3 cellular contexts compared by ENCODE assay signal in the genomic region with DNA sequence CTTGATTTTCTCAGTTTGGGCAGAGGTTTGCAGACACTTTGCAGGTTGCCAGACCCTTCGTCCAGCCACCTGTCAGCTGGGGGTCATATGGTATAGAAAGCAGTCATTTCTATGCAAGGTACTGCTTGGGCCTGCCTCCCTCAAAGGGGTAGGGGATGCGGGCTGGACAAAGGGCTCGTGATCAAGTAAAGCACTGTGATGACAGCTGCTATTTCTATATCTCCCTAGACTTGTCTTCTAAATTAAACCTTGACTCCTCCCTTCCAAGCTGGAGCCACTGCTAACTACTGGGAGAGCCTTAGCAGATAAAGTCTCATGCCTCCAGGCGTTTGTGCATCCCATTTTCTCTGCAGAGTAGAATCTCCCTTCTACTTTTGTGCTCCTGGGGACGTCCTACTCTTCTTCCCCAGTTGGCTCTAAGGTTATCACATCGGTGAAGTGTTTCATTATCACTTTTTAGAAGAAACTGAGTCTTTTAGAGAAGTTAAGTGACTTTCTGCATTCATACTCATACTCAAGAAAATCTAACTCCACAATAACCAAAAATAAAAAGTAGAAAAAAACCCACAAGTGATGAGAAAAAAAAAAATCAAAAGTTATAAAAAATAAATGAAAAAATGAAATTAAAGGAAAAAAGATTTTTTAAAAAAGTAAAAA.
TF ChIP-seq lines count a peak whose summit lies in the region.

No MANE protein-coding gene starts in this region.

TF ChIP-seq in SK-N-SH, 30 proteins besides CTCF, POLR2A, EP300 and RAD21 (continued from another document):
- TF ChIP-seq, protein P1, sequence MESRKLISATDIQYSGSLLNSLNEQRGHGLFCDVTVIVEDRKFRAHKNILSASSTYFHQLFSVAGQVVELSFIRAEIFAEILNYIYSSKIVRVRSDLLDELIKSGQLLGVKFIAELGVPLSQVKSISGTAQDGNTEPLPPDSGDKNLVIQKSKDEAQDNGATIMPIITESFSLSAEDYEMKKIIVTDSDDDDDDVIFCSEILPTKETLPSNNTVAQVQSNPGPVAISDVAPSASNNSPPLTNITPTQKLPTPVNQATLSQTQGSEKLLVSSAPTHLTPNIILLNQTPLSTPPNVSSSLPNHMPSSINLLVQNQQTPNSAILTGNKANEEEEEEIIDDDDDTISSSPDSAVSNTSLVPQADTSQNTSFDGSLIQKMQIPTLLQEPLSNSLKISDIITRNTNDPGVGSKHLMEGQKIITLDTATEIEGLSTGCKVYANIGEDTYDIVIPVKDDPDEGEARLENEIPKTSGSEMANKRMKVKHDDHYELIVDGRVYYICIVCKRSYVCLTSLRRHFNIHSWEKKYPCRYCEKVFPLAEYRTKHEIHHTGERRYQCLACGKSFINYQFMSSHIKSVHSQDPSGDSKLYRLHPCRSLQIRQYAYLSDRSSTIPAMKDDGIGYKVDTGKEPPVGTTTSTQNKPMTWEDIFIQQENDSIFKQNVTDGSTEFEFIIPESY (IDR thresholded peaks at IDR 0.05; ENCODE audit: borderline replicate concordance, low read depth) = no peak
- no peak for TF ChIP-seq JUND (IDR thresholded peaks at IDR 0.05)
- no peak for TF ChIP-seq GABPA (IDR thresholded peaks at IDR 0.05; ENCODE audit: low read depth)
- no peak for TF ChIP-seq YY1 (IDR thresholded peaks at IDR 0.05; ENCODE audit: low read depth)
- no peak for TF ChIP-seq SMC3 (IDR thresholded peaks at IDR 0.05; ENCODE audit: low read depth, low read length)
TF ChIP-seq in SK-N-SH: peak in this region for 0.

TF ChIP-seq in SK-N-SH treated with all-trans-retinoic acid at 6 μM for 48 hours, 23 proteins besides CTCF, POLR2A, EP300 and RAD21 (continued from another document):
- TF ChIP-seq, protein P2, sequence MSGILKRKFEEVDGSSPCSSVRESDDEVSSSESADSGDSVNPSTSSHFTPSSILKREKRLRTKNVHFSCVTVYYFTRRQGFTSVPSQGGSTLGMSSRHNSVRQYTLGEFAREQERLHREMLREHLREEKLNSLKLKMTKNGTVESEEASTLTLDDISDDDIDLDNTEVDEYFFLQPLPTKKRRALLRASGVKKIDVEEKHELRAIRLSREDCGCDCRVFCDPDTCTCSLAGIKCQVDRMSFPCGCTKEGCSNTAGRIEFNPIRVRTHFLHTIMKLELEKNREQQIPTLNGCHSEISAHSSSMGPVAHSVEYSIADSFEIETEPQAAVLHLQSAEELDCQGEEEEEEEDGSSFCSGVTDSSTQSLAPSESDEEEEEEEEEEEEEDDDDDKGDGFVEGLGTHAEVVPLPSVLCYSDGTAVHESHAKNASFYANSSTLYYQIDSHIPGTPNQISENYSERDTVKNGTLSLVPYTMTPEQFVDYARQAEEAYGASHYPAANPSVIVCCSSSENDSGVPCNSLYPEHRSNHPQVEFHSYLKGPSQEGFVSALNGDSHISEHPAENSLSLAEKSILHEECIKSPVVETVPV (CRISPR knock-in tag; IDR thresholded peaks at IDR 0.05) = no peak
- TF ChIP-seq ZNF70 (CRISPR knock-in tag; IDR thresholded peaks at IDR 0.05) = no peak
- TF ChIP-seq, protein P3, sequence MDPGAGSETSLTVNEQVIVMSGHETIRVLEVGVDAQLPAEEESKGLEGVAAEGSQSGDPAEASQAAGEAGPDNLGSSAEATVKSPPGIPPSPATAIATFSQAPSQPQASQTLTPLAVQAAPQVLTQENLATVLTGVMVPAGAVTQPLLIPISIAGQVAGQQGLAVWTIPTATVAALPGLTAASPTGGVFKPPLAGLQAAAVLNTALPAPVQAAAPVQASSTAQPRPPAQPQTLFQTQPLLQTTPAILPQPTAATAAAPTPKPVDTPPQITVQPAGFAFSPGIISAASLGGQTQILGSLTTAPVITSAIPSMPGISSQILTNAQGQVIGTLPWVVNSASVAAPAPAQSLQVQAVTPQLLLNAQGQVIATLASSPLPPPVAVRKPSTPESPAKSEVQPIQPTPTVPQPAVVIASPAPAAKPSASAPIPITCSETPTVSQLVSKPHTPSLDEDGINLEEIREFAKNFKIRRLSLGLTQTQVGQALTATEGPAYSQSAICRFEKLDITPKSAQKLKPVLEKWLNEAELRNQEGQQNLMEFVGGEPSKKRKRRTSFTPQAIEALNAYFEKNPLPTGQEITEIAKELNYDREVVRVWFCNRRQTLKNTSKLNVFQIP (CRISPR knock-in tag; IDR thresholded peaks at IDR 0.05; ENCODE audit: borderline replicate concordance, low read depth) = no peak
- TF ChIP-seq ESRRG (CRISPR knock-in tag; IDR thresholded peaks at IDR 0.05) = no peak
- no peak for TF ChIP-seq GLIS3 (CRISPR knock-in tag; IDR thresholded peaks at IDR 0.05)
- no peak for TF ChIP-seq RARB (CRISPR knock-in tag; IDR thresholded peaks at IDR 0.05)
- TF ChIP-seq ZFP3 (CRISPR knock-in tag; IDR thresholded peaks at IDR 0.05) = no peak

TF ChIP-seq in WTC11, 78 proteins besides CTCF, POLR2A, EP300 and RAD21 (continued from another document):
- TF ChIP-seq, protein P4, sequence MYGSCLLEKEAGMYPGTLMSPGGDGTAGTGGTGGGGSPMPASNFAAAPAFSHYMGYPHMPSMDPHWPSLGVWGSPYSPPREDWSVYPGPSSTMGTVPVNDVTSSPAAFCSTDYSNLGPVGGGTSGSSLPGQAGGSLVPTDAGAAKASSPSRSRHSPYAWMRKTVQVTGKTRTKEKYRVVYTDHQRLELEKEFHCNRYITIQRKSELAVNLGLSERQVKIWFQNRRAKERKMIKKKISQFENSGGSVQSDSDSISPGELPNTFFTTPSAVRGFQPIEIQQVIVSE (CRISPR knock-in tag; IDR thresholded peaks at IDR 0.05; ENCODE audit: borderline replicate concordance) = no peak
- TF ChIP-seq IRF2 (CRISPR knock-in tag; IDR thresholded peaks at IDR 0.05; ENCODE audit: borderline replicate concordance, low read depth) = no peak
- TF ChIP-seq, protein P5, sequence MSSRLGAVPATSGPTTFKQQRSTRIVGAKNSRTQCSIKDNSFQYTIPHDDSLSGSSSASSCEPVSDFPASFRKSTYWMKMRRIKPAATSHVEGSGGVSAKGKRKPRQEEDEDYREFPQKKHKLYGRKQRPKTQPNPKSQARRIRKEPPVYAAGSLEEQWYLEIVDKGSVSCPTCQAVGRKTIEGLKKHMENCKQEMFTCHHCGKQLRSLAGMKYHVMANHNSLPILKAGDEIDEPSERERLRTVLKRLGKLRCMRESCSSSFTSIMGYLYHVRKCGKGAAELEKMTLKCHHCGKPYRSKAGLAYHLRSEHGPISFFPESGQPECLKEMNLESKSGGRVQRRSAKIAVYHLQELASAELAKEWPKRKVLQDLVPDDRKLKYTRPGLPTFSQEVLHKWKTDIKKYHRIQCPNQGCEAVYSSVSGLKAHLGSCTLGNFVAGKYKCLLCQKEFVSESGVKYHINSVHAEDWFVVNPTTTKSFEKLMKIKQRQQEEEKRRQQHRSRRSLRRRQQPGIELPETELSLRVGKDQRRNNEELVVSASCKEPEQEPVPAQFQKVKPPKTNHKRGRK (CRISPR knock-in tag; IDR thresholded peaks at IDR 0.05; ENCODE audit: borderline replicate concordance) = no peak
- TF ChIP-seq MXD4 (CRISPR knock-in tag; IDR thresholded peaks at IDR 0.05; ENCODE audit: borderline replicate concordance) = no peak
- TF ChIP-seq SMAD4 (CRISPR knock-in tag; IDR thresholded peaks at IDR 0.05) = no peak
- no peak for TF ChIP-seq ZNF317 (CRISPR knock-in tag; IDR thresholded peaks at IDR 0.05; ENCODE audit: borderline replicate concordance, low read depth)
- TF ChIP-seq, protein P6, sequence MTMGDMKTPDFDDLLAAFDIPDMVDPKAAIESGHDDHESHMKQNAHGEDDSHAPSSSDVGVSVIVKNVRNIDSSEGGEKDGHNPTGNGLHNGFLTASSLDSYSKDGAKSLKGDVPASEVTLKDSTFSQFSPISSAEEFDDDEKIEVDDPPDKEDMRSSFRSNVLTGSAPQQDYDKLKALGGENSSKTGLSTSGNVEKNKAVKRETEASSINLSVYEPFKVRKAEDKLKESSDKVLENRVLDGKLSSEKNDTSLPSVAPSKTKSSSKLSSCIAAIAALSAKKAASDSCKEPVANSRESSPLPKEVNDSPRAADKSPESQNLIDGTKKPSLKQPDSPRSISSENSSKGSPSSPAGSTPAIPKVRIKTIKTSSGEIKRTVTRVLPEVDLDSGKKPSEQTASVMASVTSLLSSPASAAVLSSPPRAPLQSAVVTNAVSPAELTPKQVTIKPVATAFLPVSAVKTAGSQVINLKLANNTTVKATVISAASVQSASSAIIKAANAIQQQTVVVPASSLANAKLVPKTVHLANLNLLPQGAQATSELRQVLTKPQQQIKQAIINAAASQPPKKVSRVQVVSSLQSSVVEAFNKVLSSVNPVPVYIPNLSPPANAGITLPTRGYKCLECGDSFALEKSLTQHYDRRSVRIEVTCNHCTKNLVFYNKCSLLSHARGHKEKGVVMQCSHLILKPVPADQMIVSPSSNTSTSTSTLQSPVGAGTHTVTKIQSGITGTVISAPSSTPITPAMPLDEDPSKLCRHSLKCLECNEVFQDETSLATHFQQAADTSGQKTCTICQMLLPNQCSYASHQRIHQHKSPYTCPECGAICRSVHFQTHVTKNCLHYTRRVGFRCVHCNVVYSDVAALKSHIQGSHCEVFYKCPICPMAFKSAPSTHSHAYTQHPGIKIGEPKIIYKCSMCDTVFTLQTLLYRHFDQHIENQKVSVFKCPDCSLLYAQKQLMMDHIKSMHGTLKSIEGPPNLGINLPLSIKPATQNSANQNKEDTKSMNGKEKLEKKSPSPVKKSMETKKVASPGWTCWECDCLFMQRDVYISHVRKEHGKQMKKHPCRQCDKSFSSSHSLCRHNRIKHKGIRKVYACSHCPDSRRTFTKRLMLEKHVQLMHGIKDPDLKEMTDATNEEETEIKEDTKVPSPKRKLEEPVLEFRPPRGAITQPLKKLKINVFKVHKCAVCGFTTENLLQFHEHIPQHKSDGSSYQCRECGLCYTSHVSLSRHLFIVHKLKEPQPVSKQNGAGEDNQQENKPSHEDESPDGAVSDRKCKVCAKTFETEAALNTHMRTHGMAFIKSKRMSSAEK (CRISPR knock-in tag; IDR thresholded peaks at IDR 0.05; ENCODE audit: borderline replicate concordance) = no peak
- TF ChIP-seq TEAD1 (CRISPR knock-in tag; IDR thresholded peaks at IDR 0.05) = no peak
